Comparison of ENCODE assay signal across 10 cellular contexts in genomic region chr19:58477130-58477529, GRCh38. TPM values are rescaled to one million over a fixed set of nuclear protein-coding genes. Genes with fewer than 3 reads are reported as not detected.
DNase-seq lines count a peak whose midpoint lies in the region; ATAC-seq and TF ChIP-seq lines count a peak whose summit lies in the region.
"Had no signal": no experiment of that assay in that cellular context is flagged by ENCODE, and none has a peak within 500 bp of the region (broad histone marks: within the 10 kb centered on the region; RNA-seq: fewer than 3 reads in every experiment).

No MANE protein-coding gene starts in this region.

- ATAC-seq in WTC11: no peak

- peak overlapping the region; percentile 87 to 92 for H3K27ac ChIP-seq in right atrium auricular region
- peak overlapping the region in 1 of 4 donors; percentile 85 for H3K27ac ChIP-seq in Peyer's patch

- H3K9ac ChIP-seq in skeletal muscle satellite cell (ENCODE audit: low read depth, low read length): peak overlapping the region; percentile 81

- peaks cover 9% of the 10 kb centered on the region for H3K4me1 Mint-ChIP-seq in WTC11

- no peaks in the 10 kb centered on the region for H3K9me3 Mint-ChIP-seq in WTC11

- no peaks in the 10 kb centered on the region; the same call in none of the 2 replicates for H3K27me3 Mint-ChIP-seq in WTC11 (ENCODE audit: low read depth)

- no peaks in the 10 kb centered on the region for H3K36me3 Mint-ChIP-seq in WTC11

- no peak for TF ChIP-seq CTCF in GM12865 (IDR thresholded peaks at IDR 0.05; ENCODE audit: insufficient read depth, low read depth, low read length, missing control alignments)
- TF ChIP-seq CTCF in WTC11 (IDR thresholded peaks at IDR 0.05): no peak
- TF ChIP-seq CTCF in right atrium auricular region (IDR thresholded peaks at IDR 0.05): no peak
- TF ChIP-seq CTCF in Peyer's patch (IDR thresholded peaks at IDR 0.05): no peak

- TF ChIP-seq POLR2A in Peyer's patch (IDR thresholded peaks at IDR 0.05): no peak

- DNase-seq in GM12865 (ENCODE audit: low read depth): no peak
- DNase-seq in WTC11 (ENCODE audit: low spot score): no peak
- no peak for DNase-seq in right atrium auricular region (ENCODE audit: low spot score)
- no peak for DNase-seq in LoVo (ENCODE audit: low spot score)
- no peak for DNase-seq in ureter (ENCODE audit: low spot score)
- DNase-seq in NCI-H1092 (lab: John Stamatoyannopoulos, UW): no peak
- DNase-seq in Peyer's patch: no peak
- DNase-seq: stimulated activated CD4-positive, alpha-beta T cell treated with anti-CD3 and anti-CD28 coated beads, Interleukin-12 subunit alpha, Interleukin-12 subunit beta, amount 100 ng/mL, for 4 hours had no signal

- H3K4me2 ChIP-seq in skeletal muscle satellite cell (ENCODE audit: low read length): peak overlapping the region; percentile 90

- peak overlapping the region; percentile 50; the same call in 1 of the 2 replicates for H3K27ac Mint-ChIP-seq in WTC11

- H3K4me3 Mint-ChIP-seq in WTC11: peak overlapping the region; percentile 89

- CTCF ChIA-PET in WTC11 (lab: Charles Lee): no interaction called here

- H3K36me3 ChIP-seq in right atrium auricular region: peaks cover 12% of the 10 kb centered on the region
- H3K36me3 ChIP-seq in skeletal muscle satellite cell (ENCODE audit: insufficient read depth, low read length): peaks cover 28% of the 10 kb centered on the region
- peaks cover 0 to 28% (median 0%) of the 10 kb centered on the region in 3 donors for H3K36me3 ChIP-seq in Peyer's patch

- POLR2A ChIA-PET in WTC11 (lab: Charles Lee): interaction anchor here (0.6 kb wide), 1 partner anchor 47 kb away, joined by 6 read pairs; no protein-coding TSS in a partner anchor

- H3K9me3 ChIP-seq in right atrium auricular region (no peaks in the 10 kb centered on the region), skeletal muscle satellite cell (replicated peaks; ENCODE audit: low read length) (no peaks in the 10 kb centered on the region), Peyer's patch (no peaks in the 10 kb centered on the region)
- H3K9me3 ChIP-seq: SJSA1 had no signal

- H3K4me1 ChIP-seq in right atrium auricular region (peaks cover 0 to 25% of the 10 kb centered on the region in 2 donors), skeletal muscle satellite cell (ENCODE audit: control insufficient read depth, insufficient read depth, low read length) (peaks cover 19% of the 10 kb centered on the region), Peyer's patch (peaks cover 0 to 18% (median 6%) of the 10 kb centered on the region in 4 donors)

- H3K4me3 ChIP-seq in GM12865 (ENCODE audit: low read depth, low read length) (peak overlapping the region; percentile 89; the same call in 1 of the 2 replicates), right atrium auricular region (no peak overlapping the region), skeletal muscle satellite cell (ENCODE audit: low read length) (peak overlapping the region; percentile 78), Peyer's patch (no peak overlapping the region)

- H3K27me3 ChIP-seq in right atrium auricular region (no peaks in the 10 kb centered on the region), skeletal muscle satellite cell (ENCODE audit: control insufficient read depth, insufficient read depth, low read length) (no peaks in the 10 kb centered on the region), Peyer's patch (no peaks in the 10 kb centered on the region)
- H3K27me3 ChIP-seq: SJSA1 had no signal

TF ChIP-seq in WTC11, 78 proteins besides CTCF, POLR2A, EP300 and RAD21:
- TF ChIP-seq SP1 (CRISPR knock-in tag; conservative IDR thresholded peaks at IDR 0.05) (no peak), TP53 (CRISPR knock-in tag; IDR thresholded peaks at IDR 0.05) (no peak), PREB (CRISPR knock-in tag; IDR thresholded peaks at IDR 0.05; ENCODE audit: borderline replicate concordance) (no peak), GRHL2 (CRISPR knock-in tag; IDR thresholded peaks at IDR 0.05; ENCODE audit: insufficient replicate concordance, severe bottlenecking) (no peak), CREM (CRISPR knock-in tag; IDR thresholded peaks at IDR 0.05) (no peak), PRDM15 (CRISPR knock-in tag; IDR thresholded peaks at IDR 0.05) (no peak), NR1H2 (CRISPR knock-in tag; IDR thresholded peaks at IDR 0.05) (no peak), GTF2I (CRISPR knock-in tag; conservative IDR thresholded peaks at IDR 0.05) (no peak), ZMAT4 (CRISPR knock-in tag; IDR thresholded peaks at IDR 0.05) (no peak), CBFB (CRISPR knock-in tag; IDR thresholded peaks at IDR 0.05; ENCODE audit: low read depth) (no peak), ZNF416 (CRISPR knock-in tag; IDR thresholded peaks at IDR 0.05) (no peak)

RNA-seq across cellular contexts. Expression of gene ZNF446, which starts 1.0 kb away (rescaled TPM):
- 5.0 to 6.5 TPM (median 6.0 TPM) in 3 replicates for total RNA-seq in WTC11 (2021)
- 10 to 100 TPM in 1 of 2 donors, 1 to 10 TPM in 1; 7.9 to 10.0 TPM for total RNA-seq in right atrium auricular region
- total RNA-seq in skeletal muscle satellite cell (2012; rRNA removed): 7.0 and 7.4 TPM in 2 replicates
- 18.0 TPM for total RNA-seq in ureter
- 10 to 100 TPM; 12.8 to 25.6 (median 19.6) TPM for total RNA-seq in Peyer's patch

RNA-seq across cellular contexts. Expression of gene ZNF324, which starts 10.2 kb away (rescaled TPM):
- total RNA-seq in WTC11 (2021) (5.1 to 5.9 TPM (median 5.7 TPM) in 3 replicates), right atrium auricular region (1 to 10 TPM; 5.9 to 9.9 TPM), ureter (14.7 TPM), Peyer's patch (10 to 100 TPM; 12.4 to 31.2 (median 22.7) TPM)
- 16.0 and 16.2 TPM in 2 replicates for total RNA-seq in skeletal muscle satellite cell (2012; rRNA removed)

RNA-seq across cellular contexts. Expression of gene ZNF324B, which starts 25.7 kb away (rescaled TPM):
- 3.3 to 4.0 TPM (median 3.4 TPM) in 3 replicates for total RNA-seq in WTC11 (2021)
- 1 to 10 TPM; 2.7 to 6.9 TPM for total RNA-seq in right atrium auricular region
- 12.2 and 14.2 TPM in 2 replicates for total RNA-seq in skeletal muscle satellite cell (2012; rRNA removed)
- total RNA-seq in ureter: 8.1 TPM
- 10 to 100 TPM in 3 of 4 donors, 1 to 10 TPM in 1; 7.0 to 13.1 (median 10.5) TPM for total RNA-seq in Peyer's patch

RNA-seq across cellular contexts. Expression of gene SLC27A5, which starts 34.7 kb away (rescaled TPM):
- total RNA-seq in WTC11 (2021) (18.8 to 22.0 TPM (median 21.9 TPM) in 3 replicates), right atrium auricular region (1 to 10 TPM; 1.3 to 2.9 TPM), ureter (16.5 TPM), Peyer's patch (1 to 10 TPM in 3 of 4 donors, under 1 TPM in 1; 0.88 to 6.3 (median 2.3) TPM)
- total RNA-seq in skeletal muscle satellite cell (2012; rRNA removed): 3.0 and 5.9 TPM in 2 replicates

RNA-seq across cellular contexts. Expression of gene ZNF132, which starts 37.2 kb away (rescaled TPM):
- 2.3 to 2.7 TPM (median 2.6 TPM) in 3 replicates for total RNA-seq in WTC11 (2021)
- 1 to 10 TPM; 2.7 to 3.1 TPM for total RNA-seq in right atrium auricular region
- total RNA-seq in skeletal muscle satellite cell (2012; rRNA removed): 7.1 and 10.0 TPM in 2 replicates
- 8.0 TPM for total RNA-seq in ureter
- 10 to 100 TPM in 1 of 4 donors, 1 to 10 TPM in 3; 3.9 to 12.4 (median 7.2) TPM for total RNA-seq in Peyer's patch

Comparison
In these comparisons a context has a peak if more than half of its experiments do, and no peak if none do; other contexts are left out.
1. H3K4me3 ChIP-seq: peak in GM12865 (single experiment) and skeletal muscle satellite cell (single experiment); none in right atrium auricular region (0 of 2) and Peyer's patch (0 of 4).